20 cellular contexts compared by ENCODE assay signal in the genomic region with DNA sequence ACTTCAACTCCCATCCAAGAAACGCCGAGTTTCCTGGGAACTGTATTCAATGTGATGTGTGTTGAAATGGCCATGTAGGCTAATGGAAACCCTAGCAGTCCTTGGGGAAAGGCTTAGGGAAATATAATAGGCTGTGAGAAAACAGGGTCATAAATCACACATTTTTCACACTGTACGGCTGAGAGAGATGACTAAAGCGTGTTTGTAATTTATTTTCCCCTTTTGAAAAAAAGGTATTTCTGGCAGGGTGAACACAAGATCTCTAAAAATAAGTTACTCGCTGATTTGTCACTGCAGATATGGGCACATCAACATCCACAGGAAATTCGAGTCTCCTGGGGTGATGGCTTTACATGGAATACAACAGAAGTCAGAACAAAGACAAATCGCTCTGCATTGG.
DNase-seq lines count a peak whose midpoint lies in the region; ATAC-seq and TF ChIP-seq lines count a peak whose summit lies in the region.
"Had no signal": no experiment of that assay in that cellular context is flagged by ENCODE, and none has a peak within 500 bp of the region (broad histone marks: within the 10 kb centered on the region; RNA-seq: fewer than 3 reads in every experiment).

No MANE protein-coding gene starts in this region.

- TF ChIP-seq CTCF in AG04449 (IDR thresholded peaks at IDR 0.05; ENCODE audit: insufficient read depth, low read length, missing control alignments) = no peak
- TF ChIP-seq CTCF in HEK293 (tag by site-specific recombination; IDR thresholded peaks at IDR 0.05) = no peak
- TF ChIP-seq CTCF in brain microvascular endothelial cell (IDR thresholded peaks at IDR 0.05; ENCODE audit: low read depth, low read length, missing control alignments) = no peak
- TF ChIP-seq CTCF in osteoblast (IDR thresholded peaks at IDR 0.05; ENCODE audit: extremely low read depth, low read depth, low read length) = no peak
- TF ChIP-seq CTCF in upper lobe of right lung (IDR thresholded peaks at IDR 0.05) = no peak

- H4K20me1 ChIP-seq in osteoblast (ENCODE audit: insufficient read depth, low read length) = no peaks in the 10 kb centered on the region

- H3K9me3 ChIP-seq in HEK293 (ENCODE audit: control insufficient read depth, insufficient read depth, low read depth, low read length) = no peaks in the 10 kb centered on the region
- H3K9me3 ChIP-seq in osteoblast (ENCODE audit: low read depth, low read length) = no peaks in the 10 kb centered on the region
- no peaks in the 10 kb centered on the region for H3K9me3 ChIP-seq in upper lobe of right lung
- H3K9me3 ChIP-seq: ovary, sigmoid colon, uterus had no signal

- H3K4me3 ChIP-seq in AG04449 (ENCODE audit: low read depth, low read length) (no peak overlapping the region), HEK293 (ENCODE audit: low read depth, low read length) (no peak overlapping the region), brain microvascular endothelial cell (ENCODE audit: low read depth, low read length) (no peak overlapping the region), osteoblast (ENCODE audit: insufficient read depth, low read length) (no peak overlapping the region), upper lobe of right lung (no peak overlapping the region)
- H3K4me3 ChIP-seq: ovary, sigmoid colon, uterus had no signal

- no peaks in the 10 kb centered on the region for H3K36me3 ChIP-seq in HEK293 (ENCODE audit: control insufficient read depth in 2 of 2, insufficient read depth in 1 of 2, low read length in 2 of 2)
- no peaks in the 10 kb centered on the region for H3K36me3 ChIP-seq in brain microvascular endothelial cell (replicated peaks)
- no peaks in the 10 kb centered on the region for H3K36me3 ChIP-seq in osteoblast (ENCODE audit: insufficient read depth, low read length)
- H3K36me3 ChIP-seq in upper lobe of right lung = no peaks in the 10 kb centered on the region
- H3K36me3 ChIP-seq: ovary, sigmoid colon, uterus had no signal

- ATAC-seq in HG02938 (IDR thresholded peaks at IDR 0.05; ENCODE audit: unreplicated experiment) (no peak), upper lobe of right lung (no peak)
- ATAC-seq: stimulated activated naive CD8-positive, alpha-beta T cell treated with anti-CD3 and anti-CD28 coated beads, Interleukin-15, amount 100 ng/mL, for 72 hours had no signal

- in situ Hi-C loops in brain microvascular endothelial cell (cut with HindIII; ENCODE audit: low pct_ligation_motif_present, low sequenced_read_pairs) (no loop called here), ACHN (cut with HindIII; ENCODE audit: low pct_ligation_motif_present, low pct_unique_long_range_greater_than_20kb, low sequenced_read_pairs) (no loop called here)

- 0 out of 2 replicates have a peak overlapping the region, but pooled peaks have one; percentile 24 for H3K27ac ChIP-seq in HEK293 (ENCODE audit: extremely low read depth, low read depth, low read length)
- no peak overlapping the region for H3K27ac ChIP-seq in brain microvascular endothelial cell
- H3K27ac ChIP-seq in osteoblast (ENCODE audit: low read depth, low read length) = no peak overlapping the region
- no peak overlapping the region for H3K27ac ChIP-seq in upper lobe of right lung
- H3K27ac ChIP-seq: ovary, uterus had no signal

- H2AFZ ChIP-seq in osteoblast (ENCODE audit: low read length) = no peak overlapping the region

- intact Hi-C loops in upper lobe of right lung (cut with DNase I) = no loop called here

- POLR2A ChIA-PET in AG04449 (lab: Yijun Ruan, JAX) (no interaction called here), HEK293 (lab: Yijun Ruan, JAX) (no interaction called here)

- no peaks in the 10 kb centered on the region for H3K4me1 ChIP-seq in HEK293 (ENCODE audit: control insufficient read depth, insufficient read depth, low read length)
- H3K4me1 ChIP-seq in osteoblast (ENCODE audit: insufficient read depth, low read length) = peaks cover 3% of the 10 kb centered on the region
- H3K4me1 ChIP-seq in upper lobe of right lung = no peaks in the 10 kb centered on the region

- DNase-seq in AG04449 (ENCODE audit: low read depth, low spot score) = peak; percentile 31
- DNase-seq in brain microvascular endothelial cell = peak; percentile 22
- DNase-seq in osteoblast (ENCODE audit: insufficient read length, low spot score, missing footprints) = peak; percentile 45
- no peak for DNase-seq in NCI-H446 (lab: John Stamatoyannopoulos, UW)
- no peak for DNase-seq in upper lobe of right lung
- no peak for DNase-seq in ACHN
- DNase-seq: activated B cell treated with CpG ODN at 0.5 μM for 24 hours; activated CD4-positive, alpha-beta memory T cell treated with anti-CD3 and anti-CD28 coated beads, Interleukin-2, amount 10 ng/mL, durations not matched to agents 7 days and 5 days; activated naive CD4-positive, alpha-beta T cell; EL; endodermal cell; islet precursor cell; NCI-H2107; ovary; sigmoid colon; stimulated activated CD4-positive, alpha-beta T cell treated with anti-CD3 and anti-CD28 coated beads, Interleukin-2, amount 100 ng/mL, for 48 hours; stimulated activated naive CD8-positive, alpha-beta T cell treated with anti-CD3 and anti-CD28 coated beads, Interleukin-15, amount 100 ng/mL, for 72 hours; uterus had no signal

- H3K79me2 ChIP-seq in osteoblast (ENCODE audit: insufficient read depth, low read length) = no peaks in the 10 kb centered on the region

- CTCF ChIA-PET in AG04449 (lab: Yijun Ruan, JAX) = no interaction called here
- CTCF ChIA-PET in HEK293 (lab: Yijun Ruan, JAX) = no interaction called here

- H3K27me3 ChIP-seq in brain microvascular endothelial cell (replicated peaks) (no peaks in the 10 kb centered on the region), osteoblast (ENCODE audit: insufficient read depth, low read length) (peaks cover 66% of the 10 kb centered on the region), upper lobe of right lung (peaks cover 5% of the 10 kb centered on the region)
- H3K27me3 ChIP-seq: ovary, sigmoid colon, uterus had no signal

- peak overlapping the region; percentile 27 for H3K4me2 ChIP-seq in osteoblast (ENCODE audit: insufficient read depth, low read length)

TF ChIP-seq in HEK293, 187 proteins besides CTCF, POLR2A, EP300 and RAD21:
- TF ChIP-seq ZNF311 (tag by site-specific recombination; IDR thresholded peaks at IDR 0.05; ENCODE audit: borderline replicate concordance) = no peak
- no peak for TF ChIP-seq ZNF623 (tag by site-specific recombination; IDR thresholded peaks at IDR 0.05)
TF ChIP-seq in HEK293: peak in this region for 0.

Comparison
In these comparisons a context has a peak if more than half of its experiments do, and no peak if none do; other contexts are left out.
1. DNase-seq: peak in AG04449 (single experiment), brain microvascular endothelial cell (single experiment) and osteoblast (single experiment); none in NCI-H446 (0 of 2), upper lobe of right lung (single experiment) and ACHN (single experiment).